In the genomic region with DNA sequence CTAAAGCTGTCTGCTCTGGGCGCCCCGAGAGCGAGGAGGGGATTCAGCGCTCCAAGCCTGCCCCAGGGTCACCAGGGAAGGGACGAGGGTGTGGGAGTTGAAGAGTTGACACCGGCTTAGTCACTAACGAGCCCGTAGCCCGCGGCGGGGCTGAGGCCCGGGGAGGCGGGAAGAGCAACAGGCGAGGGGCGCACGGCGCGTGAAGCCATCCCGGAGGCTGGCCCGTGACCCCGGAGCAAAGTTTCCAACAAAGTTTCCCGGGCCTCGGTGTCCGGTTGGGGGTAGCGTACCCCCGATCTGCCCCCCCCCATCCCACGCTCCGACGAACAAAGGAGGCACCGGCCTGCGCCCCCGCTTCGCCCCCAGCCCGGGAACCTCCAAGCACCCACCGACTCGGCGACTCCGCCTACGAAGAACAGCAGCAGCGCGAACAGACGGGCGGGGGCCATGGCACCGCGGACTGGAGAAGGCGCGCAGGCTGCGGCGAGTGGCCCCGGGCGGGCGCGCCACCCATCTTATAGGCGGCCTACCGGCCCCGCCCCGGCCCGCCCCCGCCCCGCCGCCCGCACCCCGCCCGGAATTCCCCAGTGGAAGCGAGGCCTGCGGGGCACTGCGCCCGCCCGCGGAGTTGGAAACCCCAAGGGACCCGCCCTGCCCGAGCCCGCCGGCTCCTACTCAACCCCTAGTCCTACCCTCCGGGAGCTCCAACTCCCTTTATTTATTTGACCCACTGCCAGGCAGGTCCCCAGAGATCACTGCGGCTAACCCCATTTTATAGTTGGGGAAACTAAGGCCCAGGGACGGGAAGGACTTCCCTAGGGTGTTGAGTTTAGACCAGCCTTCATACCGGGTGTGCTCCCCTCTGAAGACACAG, we compare ENCODE assay signal across 2 cellular contexts.
TF ChIP-seq lines count a peak whose summit lies in the region.

Gene SDC4, minus strand, starts transcription at position 489 of the 874 bp plus-strand sequence. Its CDS starts 40 bp downstream, at position 449.

TF ChIP-seq in HCT116, 20 proteins besides CTCF, POLR2A, EP300 and RAD21:
- TF ChIP-seq POLR2AphosphoS5 (IDR thresholded peaks at IDR 0.05; ENCODE audit: low read depth, low read length) (peak; percentile 99), ZBTB33 (IDR thresholded peaks at IDR 0.05; ENCODE audit: extremely low read depth, insufficient replicate concordance, low read length) (no peak), MAX (IDR thresholded peaks at IDR 0.05) (no peak), ZFX (IDR thresholded peaks at IDR 0.05) (peak; percentile 54), CEBPB (IDR thresholded peaks at IDR 0.05; ENCODE audit: low read depth) (no peak), ELF1 (IDR thresholded peaks at IDR 0.05; ENCODE audit: borderline replicate concordance, low read depth) (no peak), EZH2phosphoT487 (IDR thresholded peaks at IDR 0.05; ENCODE audit: borderline replicate concordance) (no peak)

TF ChIP-seq in SK-N-SH, 30 proteins besides CTCF, POLR2A, EP300 and RAD21:
- TF ChIP-seq POLR2AphosphoS5 (IDR thresholded peaks at IDR 0.05; ENCODE audit: low read depth, low read length) = peak; percentile 99
- peak; percentile 94 for TF ChIP-seq TAF1 (IDR thresholded peaks at IDR 0.05; ENCODE audit: borderline replicate concordance, low read depth, low read length)
- TF ChIP-seq TEAD4 (IDR thresholded peaks at IDR 0.05; ENCODE audit: borderline replicate concordance, insufficient read depth) = no peak
- TF ChIP-seq SIN3A (IDR thresholded peaks at IDR 0.05; ENCODE audit: borderline replicate concordance, low read depth, low read length) = peak; percentile 52; the same call in 1 of the 2 replicates
- 0 out of 2 replicates have a peak, but pooled peaks have one; percentile 18 for TF ChIP-seq MXI1 (IDR thresholded peaks at IDR 0.05; ENCODE audit: low read depth, low read length)
- TF ChIP-seq YY1 (IDR thresholded peaks at IDR 0.05; ENCODE audit: low read depth) = no peak
